In the genomic region with DNA sequence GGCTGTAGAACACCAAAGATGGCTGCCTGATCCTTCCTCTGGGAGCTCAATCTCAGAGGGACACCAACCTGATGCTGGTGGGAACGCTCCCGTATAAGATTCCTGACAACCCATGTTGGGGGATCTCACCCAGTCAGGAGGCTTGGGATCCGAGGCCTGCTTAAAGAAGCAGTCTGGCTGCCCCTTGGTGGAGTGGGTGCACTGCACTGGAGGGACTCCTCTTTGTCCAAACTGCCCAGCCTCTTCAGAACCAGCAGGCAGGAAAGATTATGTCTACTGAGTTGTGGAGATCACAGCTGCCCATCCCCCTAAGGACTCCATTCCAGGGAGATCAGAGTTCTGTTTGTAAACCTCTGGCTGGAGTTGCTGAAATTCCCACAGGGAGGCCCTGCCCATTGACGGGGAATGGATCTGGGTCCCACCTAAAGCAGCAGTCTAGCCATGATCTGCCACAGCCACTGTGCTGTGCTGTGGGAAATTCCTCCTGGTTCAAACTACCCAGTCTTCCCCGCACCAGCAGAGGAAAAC, we compare ENCODE assay signal across 35 cellular contexts. TPM values are rescaled to one million over a fixed set of nuclear protein-coding genes. Genes with fewer than 3 reads are reported as not detected.
"Had no signal": no experiment of that assay in that cellular context is flagged by ENCODE, and none has a peak within 500 bp of the region (broad histone marks: within the 10 kb centered on the region; RNA-seq: fewer than 3 reads in every experiment).

No MANE protein-coding gene starts in this region.

- H3K27me3 Mint-ChIP-seq: activated CD4-positive, alpha-beta T cell treated with anti-CD3 and anti-CD28 coated beads for 36 hours; activated naive CD4-positive, alpha-beta T cell treated with anti-CD3 and anti-CD28 coated beads, Interleukin-2, amount 50 U/mL, for 24 hours; activated naive CD8-positive, alpha-beta T cell treated with anti-CD3 and anti-CD28 coated beads for 36 hours; activated naive CD8-positive, alpha-beta T cell treated with anti-CD3 and anti-CD28 coated beads, Interleukin-2, amount 50 U/mL, for 24 hours; activated T-cell treated with anti-CD3 and anti-CD28 coated beads, Interleukin-2, amount 50 U/mL, for 24 hours; T-helper 17 cell had no signal

- H3K4me3 ChIP-seq: adrenal gland, body of pancreas, esophagus squamous epithelium, gastroesophageal sphincter had no signal

- H3K27me3 ChIP-seq: adrenal gland, body of pancreas, esophagus squamous epithelium, gastroesophageal sphincter had no signal

- H3K27ac ChIP-seq: adrenal gland, body of pancreas, epithelial cell of prostate, esophagus squamous epithelium, gastroesophageal sphincter had no signal

- H3K4me1 ChIP-seq: adrenal gland, body of pancreas, gastroesophageal sphincter had no signal

- H3K4me1 Mint-ChIP-seq: activated CD4-positive, alpha-beta T cell treated with anti-CD3 and anti-CD28 coated beads for 36 hours; activated naive CD8-positive, alpha-beta T cell treated with anti-CD3 and anti-CD28 coated beads, Interleukin-2, amount 50 U/mL, for 24 hours; T-helper 17 cell had no signal

- ATAC-seq: activated CD4-positive, alpha-beta T cell treated with anti-CD3 and anti-CD28 coated beads for 36 hours; activated naive CD8-positive, alpha-beta T cell treated with anti-CD3 and anti-CD28 coated beads, Interleukin-2, amount 50 U/mL, for 24 hours; activated T-cell treated with anti-CD3 and anti-CD28 coated beads, Interleukin-2, amount 50 U/mL, for 72 hours; body of pancreas; effector memory CD8-positive, alpha-beta T cell; gastroesophageal sphincter; T-helper 17 cell had no signal

- DNase-seq: activated CD4-positive, alpha-beta T cell treated with anti-CD3 and anti-CD28 coated beads for 36 hours; activated CD4-positive, alpha-beta T cell treated with anti-CD3 and anti-CD28 coated beads, Interleukin-2, amount 10 ng/mL, durations not matched to agents 7 days and 5 days; activated CD4-positive, alpha-beta T cell treated with anti-CD3 and anti-CD28 coated beads, Interleukin-2, amount 50 U/mL, for 48 hours; activated CD4-positive, CD25-positive, alpha-beta regulatory T cell; activated CD4-positive, CD25-positive, alpha-beta regulatory T cell treated with anti-CD3 and anti-CD28 coated beads, Interleukin-2, amount 50 U/mL, for 72 hours; activated CD8-positive, alpha-beta memory T cell treated with anti-CD3 and anti-CD28 coated beads, Interleukin-2, amount 50 U/mL, for 48 hours; activated naive CD4-positive, alpha-beta T cell treated with anti-CD3 and anti-CD28 coated beads for 36 hours; activated naive CD8-positive, alpha-beta T cell treated with anti-CD3 and anti-CD28 coated beads for 36 hours; activated naive CD8-positive, alpha-beta T cell treated with anti-CD3 and anti-CD28 coated beads, Interleukin-2, amount 50 U/mL, for 24 hours; activated T-cell treated with anti-CD3 and anti-CD28 coated beads for 4 hours; activated T-cell treated with anti-CD3 and anti-CD28 coated beads, Interleukin-2, amount 50 U/mL, for 24 hours; activated T-cell treated with anti-CD3 and anti-CD28 coated beads, Interleukin-2, amount 50 U/mL, for 72 hours; adrenal gland; amygdala; aorta; body of pancreas; caudate nucleus; cortex of kidney; dermis blood vessel endothelial cell; effector CD4-positive, alpha-beta T cell; effector memory CD8-positive, alpha-beta T cell; esophagus squamous epithelium; foreskin melanocyte; head of caudate nucleus; T-helper 1 cell; T-helper 17 cell had no signal

- H3K27ac Mint-ChIP-seq: activated CD4-positive, alpha-beta T cell treated with anti-CD3 and anti-CD28 coated beads for 36 hours; activated CD4-positive, alpha-beta T cell treated with anti-CD3 and anti-CD28 coated beads, Interleukin-2, amount 10 ng/mL, durations not matched to agents 7 days and 5 days; activated naive CD4-positive, alpha-beta T cell treated with anti-CD3 and anti-CD28 coated beads for 36 hours; activated naive CD4-positive, alpha-beta T cell treated with anti-CD3 and anti-CD28 coated beads, Interleukin-2, amount 50 U/mL, for 24 hours; activated naive CD8-positive, alpha-beta T cell treated with anti-CD3 and anti-CD28 coated beads for 36 hours; activated naive CD8-positive, alpha-beta T cell treated with anti-CD3 and anti-CD28 coated beads, Interleukin-2, amount 50 U/mL, for 24 hours; activated T-cell treated with anti-CD3 and anti-CD28 coated beads, Interleukin-2, amount 50 U/mL, for 24 hours; activated T-cell treated with anti-CD3 and anti-CD28 coated beads, Interleukin-2, amount 50 U/mL, for 72 hours; effector memory CD8-positive, alpha-beta T cell; T-helper 17 cell had no signal

- H3K4me3 Mint-ChIP-seq: activated CD4-positive, alpha-beta T cell treated with anti-CD3 and anti-CD28 coated beads for 36 hours; activated CD4-positive, alpha-beta T cell treated with anti-CD3 and anti-CD28 coated beads, Interleukin-2, amount 10 ng/mL, durations not matched to agents 7 days and 5 days; activated naive CD4-positive, alpha-beta T cell treated with anti-CD3 and anti-CD28 coated beads for 36 hours; activated naive CD4-positive, alpha-beta T cell treated with anti-CD3 and anti-CD28 coated beads, Interleukin-2, amount 50 U/mL, for 24 hours; activated naive CD8-positive, alpha-beta T cell treated with anti-CD3 and anti-CD28 coated beads for 36 hours; activated naive CD8-positive, alpha-beta T cell treated with anti-CD3 and anti-CD28 coated beads, Interleukin-2, amount 50 U/mL, for 24 hours; activated T-cell treated with anti-CD3 and anti-CD28 coated beads, Interleukin-2, amount 50 U/mL, for 24 hours; activated T-cell treated with anti-CD3 and anti-CD28 coated beads, Interleukin-2, amount 50 U/mL, for 72 hours; effector memory CD8-positive, alpha-beta T cell; T-helper 17 cell had no signal

- FAIRE-seq: colon, endothelial cell of umbilical vein had no signal

- H3K36me3 ChIP-seq: adrenal gland had no signal

RNA-seq across cellular contexts. Expression of a gene that starts 23.0 kb away (rescaled TPM):
- total RNA-seq: activated CD4-positive, alpha-beta T cell treated with anti-CD3 and anti-CD28 coated beads for 36 hours; chondrocyte; dermis blood vessel endothelial cell; endothelial cell of umbilical vein; fibroblast of lung; fibroblast of villous mesenchyme; glomerular endothelial cell; T-helper 17 cell had no signal
- polyA plus RNA-seq: endothelial cell of umbilical vein had no signal
